ENCODE assay signal across 25 cellular contexts in the genomic region with DNA sequence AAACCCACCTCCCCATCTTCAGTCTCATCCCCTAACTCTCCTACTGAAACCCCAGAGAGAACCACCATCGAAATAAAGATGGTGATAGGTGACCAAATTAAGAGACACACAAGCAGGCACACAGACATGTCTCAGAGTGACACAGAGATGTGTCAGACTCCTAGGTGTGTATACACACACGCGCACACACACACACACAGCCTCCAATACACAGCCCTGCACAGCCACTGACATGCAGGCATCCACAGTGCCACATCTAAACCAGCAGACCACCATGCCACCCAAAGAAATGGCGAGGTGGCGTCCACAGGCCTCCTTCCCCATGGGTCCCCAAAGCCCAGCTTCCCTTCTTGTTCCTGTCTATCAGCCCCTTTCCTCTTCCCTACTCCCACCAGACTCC. TPM values are rescaled to one million over a fixed set of nuclear protein-coding genes. Genes with fewer than 3 reads are reported as not detected.
"Had no signal": no experiment of that assay in that cellular context is flagged by ENCODE, and none has a peak within 500 bp of the region (broad histone marks: within the 10 kb centered on the region; RNA-seq: fewer than 3 reads in every experiment).

No MANE protein-coding gene starts in this region.

- H2AFZ ChIP-seq: hepatocyte had no signal

- DNase-seq: cerebellar nuclear complex; cortex of kidney; effector CD4-positive, alpha-beta T cell; foreskin fibroblast; gastrocnemius medialis; heart left ventricle; kidney; natural killer cell; pancreas; right lobe of liver; small intestine; stimulated activated CD4-positive, alpha-beta T cell treated with anti-CD3 and anti-CD28 coated beads, Interleukin-12 subunit alpha, Interleukin-12 subunit beta, amount 100 ng/mL, for 4 hours; stimulated activated CD4-positive, alpha-beta T cell treated with anti-CD3 and anti-CD28 coated beads, Interleukin-1b, Interleukin-23, amount 100 ng/mL, for 48 hours; stimulated activated CD4-positive, alpha-beta T cell treated with anti-CD3 and anti-CD28 coated beads, Interleukin-4, amount 100 ng/mL, for 24 hours; stimulated activated naive B cell treated with anti-CD40 and anti-IgM and Interleukin-4, amounts not matched to agents 10 μg/mL and 1 μg/mL and 100 μg/mL, for 72 hours had no signal

- ATAC-seq: gastrocnemius medialis, heart left ventricle, left lobe of liver, natural killer cell, right lobe of liver had no signal

- H3K9me3 Mint-ChIP-seq: memory B cell; natural killer cell; stimulated activated naive B cell treated with anti-CD40 and anti-IgM and Interleukin-4, amounts not matched to agents 10 μg/mL and 1 μg/mL and 100 μg/mL, for 72 hours; stimulated activated naive CD8-positive, alpha-beta T cell treated with anti-CD3 and anti-CD28 coated beads, Interleukin-15, Interleukin-2, amounts not matched to agents 100 ng/mL and 50 ng/mL, for 24 hours had no signal

- H3K27me3 ChIP-seq: dorsolateral prefrontal cortex, gastrocnemius medialis, pancreas, right lobe of liver had no signal

- H3K36me3 Mint-ChIP-seq: memory B cell; natural killer cell; stimulated activated naive B cell treated with anti-CD40 and anti-IgM and Interleukin-4, amounts not matched to agents 10 μg/mL and 1 μg/mL and 100 μg/mL, for 72 hours had no signal

- H3K9me3 ChIP-seq: gastrocnemius medialis, heart left ventricle, pancreas, right lobe of liver, thoracic aorta, tibial nerve had no signal

- H3K27ac Mint-ChIP-seq: natural killer cell; progenitor cell of endocrine pancreas; stimulated activated naive B cell treated with anti-CD40 and anti-IgM and Interleukin-4, amounts not matched to agents 10 μg/mL and 1 μg/mL and 100 μg/mL, for 72 hours; stimulated activated naive CD8-positive, alpha-beta T cell treated with anti-CD3 and anti-CD28 coated beads, Interleukin-15, Interleukin-2, amounts not matched to agents 100 ng/mL and 50 ng/mL, for 24 hours had no signal

- H3K4me3 Mint-ChIP-seq: memory B cell; natural killer cell; stimulated activated naive B cell treated with anti-CD40 and anti-IgM and Interleukin-4, amounts not matched to agents 10 μg/mL and 1 μg/mL and 100 μg/mL, for 72 hours; stimulated activated naive CD8-positive, alpha-beta T cell treated with anti-CD3 and anti-CD28 coated beads, Interleukin-15, Interleukin-2, amounts not matched to agents 100 ng/mL and 50 ng/mL, for 24 hours had no signal

- H3K4me1 ChIP-seq: gastrocnemius medialis, heart left ventricle, pancreas, right lobe of liver, tibial nerve had no signal

- H3K4me2 ChIP-seq: hepatocyte had no signal

- H3K36me3 ChIP-seq: gastrocnemius medialis, heart left ventricle, pancreas, right lobe of liver, thoracic aorta, tibial nerve had no signal

- H3K4me3 ChIP-seq: dorsolateral prefrontal cortex, gastrocnemius medialis, heart left ventricle, hepatocyte, lung, pancreas, right lobe of liver, thoracic aorta, tibial nerve had no signal

- H3K27ac ChIP-seq: gastrocnemius medialis, heart left ventricle, hepatocyte, pancreas, right lobe of liver, thoracic aorta, tibial nerve had no signal

RNA-seq across cellular contexts. Expression of a gene that starts 27.4 kb away (rescaled TPM):
- total RNA-seq: glomerular endothelial cell had no signal
